ENCODE assay signal across 8 cellular contexts in genomic region chr12:66352197-66352596, GRCh38. TPM values are rescaled to one million over a fixed set of nuclear protein-coding genes. Genes with fewer than 3 reads are reported as not detected.
DNase-seq lines count a peak whose midpoint lies in the region; ATAC-seq and TF ChIP-seq lines count a peak whose summit lies in the region.

No MANE protein-coding gene starts in this region.

- H3K9ac ChIP-seq in colonic mucosa (ENCODE audit: low read depth in 2 of 2, low read length in 2 of 2) = no peak overlapping the region

- H3K27me3 ChIP-seq in colonic mucosa = no peaks in the 10 kb centered on the region

- H3K4me1 Mint-ChIP-seq in activated CD4-positive, alpha-beta T cell treated with anti-CD3 and anti-CD28 coated beads, Interleukin-2, amount 10 ng/mL, durations not matched to agents 24 days and 14 days = no peaks in the 10 kb centered on the region
- no peaks in the 10 kb centered on the region for H3K4me1 Mint-ChIP-seq in neural crest cell

- H3K27ac Mint-ChIP-seq in activated CD4-positive, alpha-beta T cell treated with anti-CD3 and anti-CD28 coated beads, Interleukin-2, amount 10 ng/mL, durations not matched to agents 24 days and 14 days = peak overlapping the region; percentile 12
- H3K27ac Mint-ChIP-seq in neural crest cell (ENCODE audit: unreplicated experiment) = peak overlapping the region; percentile 23

- no peaks in the 10 kb centered on the region for H3K9me3 Mint-ChIP-seq in activated CD4-positive, alpha-beta T cell treated with anti-CD3 and anti-CD28 coated beads, Interleukin-2, amount 10 ng/mL, durations not matched to agents 24 days and 14 days
- no peaks in the 10 kb centered on the region for H3K9me3 Mint-ChIP-seq in neural crest cell

- no peak overlapping the region for H3K4me3 Mint-ChIP-seq in activated CD4-positive, alpha-beta T cell treated with anti-CD3 and anti-CD28 coated beads, Interleukin-2, amount 10 ng/mL, durations not matched to agents 24 days and 14 days
- no peak overlapping the region for H3K4me3 Mint-ChIP-seq in neural crest cell

- ATAC-seq in HG03460 (IDR thresholded peaks at IDR 0.05; ENCODE audit: unreplicated experiment) = no peak
- ATAC-seq in GM21526 (IDR thresholded peaks at IDR 0.05; ENCODE audit: low FRiP score, unreplicated experiment) = no peak

- H3K4me1 ChIP-seq in colonic mucosa = no peaks in the 10 kb centered on the region

- no peaks in the 10 kb centered on the region for H3K36me3 ChIP-seq in colonic mucosa

- no peak for TF ChIP-seq CTCF in colonic mucosa (IDR thresholded peaks at IDR 0.05)
- TF ChIP-seq CTCF in neural crest cell (conservative IDR thresholded peaks at IDR 0.05) = peak; percentile 60

- intact Hi-C loops in activated CD4-positive, alpha-beta T cell treated with anti-CD3 and anti-CD28 coated beads, Interleukin-2, amount 10 ng/mL, durations not matched to agents 24 days and 14 days (cut with micrococcal nuclease) = no loop called here
- intact Hi-C loops in colonic mucosa (cut with DNase I) = loop anchor here (5.0 kb wide), 1 partner anchor 340 kb away; no protein-coding TSS in a partner anchor

- no peak for DNase-seq in activated CD4-positive, alpha-beta T cell treated with anti-CD3 and anti-CD28 coated beads, Interleukin-2, amount 10 ng/mL, durations not matched to agents 24 days and 14 days
- no peak for DNase-seq in activated CD4-positive, alpha-beta T cell treated with anti-CD3 and anti-CD28 coated beads, Interleukin-2, amount 50 U/mL, for 4 hours
- DNase-seq in NAMALWA (ENCODE audit: low spot score) (peak; percentile 54), colonic mucosa (peak; percentile 19), neural crest cell (ENCODE audit: low read depth, low spot score) (peak; percentile 16), T-helper 9 cell (no peak)

- H3K27me3 Mint-ChIP-seq in activated CD4-positive, alpha-beta T cell treated with anti-CD3 and anti-CD28 coated beads, Interleukin-2, amount 10 ng/mL, durations not matched to agents 24 days and 14 days = no peaks in the 10 kb centered on the region
- H3K27me3 Mint-ChIP-seq in neural crest cell (ENCODE audit: low read depth) = no peaks in the 10 kb centered on the region

- no peaks in the 10 kb centered on the region for H3K9me3 ChIP-seq in colonic mucosa

- H3K27ac ChIP-seq in colonic mucosa = no peak overlapping the region

- peaks cover 22% of the 10 kb centered on the region for H3K36me3 Mint-ChIP-seq in activated CD4-positive, alpha-beta T cell treated with anti-CD3 and anti-CD28 coated beads, Interleukin-2, amount 10 ng/mL, durations not matched to agents 24 days and 14 days (ENCODE audit: low read depth)
- peaks cover 17% of the 10 kb centered on the region for H3K36me3 Mint-ChIP-seq in neural crest cell (ENCODE audit: low read depth)

- H3K4me3 ChIP-seq in colonic mucosa = no peak overlapping the region

RNA-seq across cellular contexts. Expression of gene HELB, which starts 49.9 kb away (rescaled TPM):
- total RNA-seq in activated CD4-positive, alpha-beta T cell treated with anti-CD3 and anti-CD28 coated beads, Interleukin-2, amount 10 ng/mL, durations not matched to agents 24 days and 14 days = 20.2 and 21.4 TPM in 2 replicates
- total RNA-seq in colonic mucosa = 1 to 10 TPM; 4.5 to 5.2 TPM
- total RNA-seq in neural crest cell = 4.5 and 4.6 TPM in 2 replicates

Comparison
In these comparisons a context has a peak if more than half of its experiments do, and no peak if none do; other contexts are left out.
1. DNase-seq: peak in NAMALWA (single experiment), colonic mucosa (single experiment) and neural crest cell (single experiment); none in activated CD4-positive, alpha-beta T cell treated with anti-CD3 and anti-CD28 coated beads, Interleukin-2, amount 10 ng/mL, durations not matched to agents 24 days and 14 days (single experiment), activated CD4-positive, alpha-beta T cell treated with anti-CD3 and anti-CD28 coated beads, Interleukin-2, amount 50 U/mL, for 4 hours (0 of 2) and T-helper 9 cell (single experiment).